22 cellular contexts compared by ENCODE assay signal in the genomic region with DNA sequence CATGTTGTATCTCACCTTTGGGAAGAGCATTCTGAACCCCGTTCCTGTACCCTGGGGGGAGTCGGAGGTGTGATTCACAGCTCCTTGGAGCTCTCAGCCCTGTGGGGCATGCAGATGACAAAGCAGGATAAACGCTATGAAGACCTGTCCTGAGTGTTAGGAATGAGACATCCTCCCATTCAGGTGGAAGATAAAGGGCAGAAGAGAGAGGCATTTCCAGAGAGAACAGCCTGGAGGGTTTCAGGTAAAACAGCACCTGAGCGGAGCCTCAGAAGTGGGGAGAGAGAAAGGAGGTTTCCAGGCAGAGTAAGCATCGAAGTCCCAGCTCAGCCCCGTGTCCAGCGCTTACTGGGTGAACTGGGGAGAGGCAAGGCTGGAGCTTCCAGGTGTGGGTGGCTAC.
"Had no signal": no experiment of that assay in that cellular context is flagged by ENCODE, and none has a peak within 500 bp of the region (broad histone marks: within the 10 kb centered on the region; RNA-seq: fewer than 3 reads in every experiment).

No MANE protein-coding gene starts in this region.

- H3K36me3 ChIP-seq: left lung, pancreas, right atrium auricular region, tibial nerve, uterus had no signal

- H3K4me1 ChIP-seq: left lung, pancreas, uterus had no signal

- H3K9me3 Mint-ChIP-seq: activated CD4-positive, alpha-beta memory T cell treated with anti-CD3 and anti-CD28 coated beads for 36 hours; activated naive CD4-positive, alpha-beta T cell treated with anti-CD3 and anti-CD28 coated beads, Interleukin-2, amount 10 ng/mL, durations not matched to agents 7 days and 5 days; immature natural killer cell; natural killer cell treated with Interleukin-12 subunit alpha and Interleukin-12 subunit beta and Interleukin-15 and Interleukin-18, amount 100 ng/mL, for 72 hours; stimulated activated naive CD8-positive, alpha-beta T cell treated with anti-CD3 and anti-CD28 coated beads, Interleukin-15, Interleukin-2, amounts not matched to agents 100 ng/mL and 50 ng/mL, for 24 hours had no signal

- H3K36me3 Mint-ChIP-seq: activated CD4-positive, alpha-beta memory T cell treated with anti-CD3 and anti-CD28 coated beads for 36 hours; activated naive CD4-positive, alpha-beta T cell treated with anti-CD3 and anti-CD28 coated beads, Interleukin-2, amount 10 ng/mL, durations not matched to agents 7 days and 5 days; immature natural killer cell; natural killer cell treated with Interleukin-12 subunit alpha and Interleukin-12 subunit beta and Interleukin-15 and Interleukin-18, amount 100 ng/mL, for 72 hours had no signal

- H3K27ac ChIP-seq: left lung, pancreas, psoas muscle had no signal

- H3K9me3 ChIP-seq: left lung, pancreas, psoas muscle, right atrium auricular region, tibial nerve, uterus had no signal

- H3K27me3 ChIP-seq: left lung, right atrium auricular region, tibial nerve, uterus had no signal

- H3K27ac Mint-ChIP-seq: activated CD4-positive, alpha-beta memory T cell treated with anti-CD3 and anti-CD28 coated beads for 36 hours; activated naive CD4-positive, alpha-beta T cell treated with anti-CD3 and anti-CD28 coated beads, Interleukin-2, amount 10 ng/mL, durations not matched to agents 7 days and 5 days; immature natural killer cell; natural killer cell treated with Interleukin-12 subunit alpha and Interleukin-12 subunit beta and Interleukin-15 and Interleukin-18, amount 100 ng/mL, for 72 hours; stimulated activated naive CD8-positive, alpha-beta T cell treated with anti-CD3 and anti-CD28 coated beads, Interleukin-15, Interleukin-2, amounts not matched to agents 100 ng/mL and 50 ng/mL, for 24 hours; T-helper 17 cell had no signal

- ATAC-seq: left lung; natural killer cell treated with Interleukin-12 subunit alpha and Interleukin-12 subunit beta and Interleukin-15 and Interleukin-18, amount 100 ng/mL, for 72 hours; pancreas; psoas muscle; T-helper 17 cell had no signal

- H3K4me3 ChIP-seq: coronary artery, left lung, lung, pancreas, psoas muscle, right atrium auricular region, tibial nerve, uterus had no signal

- DNase-seq: activated CD4-positive, alpha-beta memory T cell treated with anti-CD3 and anti-CD28 coated beads for 36 hours; activated CD4-positive, alpha-beta T cell treated with anti-CD3 and anti-CD28 coated beads for 4 hours; activated CD4-positive, CD25-positive, alpha-beta regulatory T cell; activated effector memory CD4-positive, alpha-beta T cell treated with anti-CD3 and anti-CD28 coated beads, Interleukin-2, amount 50 U/mL, for 16 hours; activated naive CD4-positive, alpha-beta T cell treated with anti-CD3 and anti-CD28 coated beads, Interleukin-2, amount 10 ng/mL, durations not matched to agents 7 days and 5 days; activated T-cell treated with anti-CD3 and anti-CD28 coated beads for 4 hours; amygdala; immature natural killer cell; kidney glomerular epithelial cell; left lung; pancreas; psoas muscle; stimulated activated CD4-positive, alpha-beta T cell treated with anti-CD3 and anti-CD28 coated beads, Interleukin-4, amount 100 ng/mL, for 4 hours; substantia nigra; T-helper 17 cell; uterus had no signal

- H3K4me1 Mint-ChIP-seq: activated naive CD4-positive, alpha-beta T cell treated with anti-CD3 and anti-CD28 coated beads, Interleukin-2, amount 10 ng/mL, durations not matched to agents 7 days and 5 days; immature natural killer cell; T-helper 17 cell had no signal

- H3K4me3 Mint-ChIP-seq: activated CD4-positive, alpha-beta memory T cell treated with anti-CD3 and anti-CD28 coated beads for 36 hours; activated naive CD4-positive, alpha-beta T cell treated with anti-CD3 and anti-CD28 coated beads, Interleukin-2, amount 10 ng/mL, durations not matched to agents 7 days and 5 days; immature natural killer cell; natural killer cell treated with Interleukin-12 subunit alpha and Interleukin-12 subunit beta and Interleukin-15 and Interleukin-18, amount 100 ng/mL, for 72 hours; stimulated activated naive CD8-positive, alpha-beta T cell treated with anti-CD3 and anti-CD28 coated beads, Interleukin-15, Interleukin-2, amounts not matched to agents 100 ng/mL and 50 ng/mL, for 24 hours; T-helper 17 cell had no signal
